In genomic region chr7:155371884-155372781, GRCh38 we compare ENCODE assay signal across 1 cellular context.
TF ChIP-seq lines count a peak whose summit lies in the region.

No MANE protein-coding gene starts in this region.

TF ChIP-seq in HCT116, 20 proteins besides CTCF, POLR2A, EP300 and RAD21 (continued from another document):
- TF ChIP-seq REST (IDR thresholded peaks at IDR 0.05; ENCODE audit: low read depth) (no peak), EZH2phosphoT487 (IDR thresholded peaks at IDR 0.05; ENCODE audit: borderline replicate concordance) (no peak), MAX (IDR thresholded peaks at IDR 0.05) (no peak), SRF (IDR thresholded peaks at IDR 0.05; ENCODE audit: low read depth) (no peak), TCF7L2 (IDR thresholded peaks at IDR 0.05; ENCODE audit: borderline replicate concordance, extremely low read depth, insufficient read depth, insufficient read length) (no peak), EZH2 (IDR thresholded peaks at IDR 0.05) (no peak), FOSL1 (IDR thresholded peaks at IDR 0.05; ENCODE audit: low read depth) (no peak), ZFX (IDR thresholded peaks at IDR 0.05) (no peak), ELF1 (IDR thresholded peaks at IDR 0.05; ENCODE audit: borderline replicate concordance, low read depth) (no peak), YY1 (IDR thresholded peaks at IDR 0.05; ENCODE audit: extremely low read depth, insufficient replicate concordance, low read depth, low read length) (no peak), CEBPB (IDR thresholded peaks at IDR 0.05; ENCODE audit: low read depth) (no peak), JUND (IDR thresholded peaks at IDR 0.05) (no peak), SIN3A (IDR thresholded peaks at IDR 0.05; ENCODE audit: low read depth) (no peak)
